18 cellular contexts compared by ENCODE assay signal in genomic region chr3:185981621-185982020, GRCh38.
"Had no signal": no experiment of that assay in that cellular context is flagged by ENCODE, and none has a peak within 500 bp of the region (broad histone marks: within the 10 kb centered on the region; RNA-seq: fewer than 3 reads in every experiment).

No MANE protein-coding gene starts in this region.

- H3K9me3 ChIP-seq: adrenal gland, gastroesophageal sphincter, ovary, prostate gland, tibial nerve had no signal

- H3K4me3 ChIP-seq: adrenal gland, gastroesophageal sphincter, ovary, prostate gland, tibial nerve had no signal

- H3K27ac ChIP-seq: adrenal gland, epithelial cell of prostate, gastroesophageal sphincter, ovary, prostate gland, tibial nerve, WERI-Rb-1 had no signal

- FAIRE-seq: bronchial epithelial cell, islet of Langerhans, TTC549 had no signal

- H3K4me1 ChIP-seq: prostate gland had no signal

- H3K27me3 ChIP-seq: adrenal gland, ovary, tibial nerve had no signal

- ATAC-seq: activated CD8-positive, alpha-beta T cell treated with anti-CD3 and anti-CD28 coated beads, Interleukin-2, amount 10 ng/mL, durations not matched to agents 7 days and 5 days; gastroesophageal sphincter; natural killer cell treated with Interleukin-12 subunit alpha and Interleukin-12 subunit beta and Interleukin-15 and Interleukin-18, amount 100 ng/mL, for 72 hours had no signal

- H3K36me3 ChIP-seq: adrenal gland, gastroesophageal sphincter, ovary, prostate gland, tibial nerve, WERI-Rb-1 had no signal

- DNase-seq: activated CD4-positive, alpha-beta T cell treated with anti-CD3 and anti-CD28 coated beads, Interleukin-2, amount 10 ng/mL, durations not matched to agents 7 days and 5 days; activated CD4-positive, CD25-positive, alpha-beta regulatory T cell treated with anti-CD3 and anti-CD28 coated beads, Interleukin-2, amount 50 U/mL, for 72 hours; activated CD8-positive, alpha-beta T cell treated with anti-CD3 and anti-CD28 coated beads, Interleukin-2, amount 10 ng/mL, durations not matched to agents 7 days and 5 days; activated T-cell treated with anti-CD3 and anti-CD28 coated beads, Interleukin-2, amount 50 U/mL, for 1 hour; adrenal gland; cortex of kidney; ovary; stimulated activated CD4-positive, alpha-beta T cell treated with anti-CD3 and anti-CD28 coated beads, Interleukin-12 subunit alpha, Interleukin-12 subunit beta, amount 100 ng/mL, for 4 hours; substantia nigra; WERI-Rb-1 had no signal
